Comparison of ENCODE assay signal across 23 cellular contexts in genomic region chr11:107250017-107250416, GRCh38.
"Had no signal": no experiment of that assay in that cellular context is flagged by ENCODE, and none has a peak within 500 bp of the region (broad histone marks: within the 10 kb centered on the region; RNA-seq: fewer than 3 reads in every experiment).

No MANE protein-coding gene starts in this region.

- H3K27ac ChIP-seq: esophagus squamous epithelium, left lung, prostate gland, right atrium auricular region, sigmoid colon, thoracic aorta, tibial nerve, upper lobe of left lung had no signal

- H3K36me3 ChIP-seq: esophagus squamous epithelium, left lung, prostate gland, right atrium auricular region, sigmoid colon, thoracic aorta, tibial nerve, upper lobe of left lung had no signal

- H3K4me3 ChIP-seq: esophagus squamous epithelium, left lung, prostate gland, right atrium auricular region, sigmoid colon, thoracic aorta, tibial nerve, upper lobe of left lung had no signal

- H3K4me1 Mint-ChIP-seq: naive thymus-derived CD4-positive, alpha-beta T cell; nephron had no signal

- DNase-seq: cortex of kidney; effector memory CD8-positive, alpha-beta T cell; erythroblast; esophagus squamous epithelium; foreskin melanocyte; glutamatergic neuron; hypothalamus; left cardiac atrium; left lung; mesenchymal stem cell; midbrain; naive thymus-derived CD4-positive, alpha-beta T cell; nucleus accumbens; sigmoid colon; stimulated activated CD4-positive, alpha-beta T cell treated with anti-CD3 and anti-CD28 coated beads, Interleukin-4, amount 100 ng/mL, for 4 hours; stimulated activated naive B cell treated with anti-CD40 and anti-IgM and Interleukin-4, amounts not matched to agents 10 μg/mL and 1 μg/mL and 100 μg/mL, for 72 hours; upper lobe of left lung had no signal

- H3K4me1 ChIP-seq: esophagus squamous epithelium, left lung, prostate gland, right atrium auricular region, sigmoid colon, tibial nerve, upper lobe of left lung had no signal

- H3K9me3 Mint-ChIP-seq: nephron; stimulated activated naive CD8-positive, alpha-beta T cell treated with anti-CD3 and anti-CD28 coated beads, Interleukin-15, Interleukin-2, amounts not matched to agents 100 ng/mL and 50 ng/mL, for 24 hours had no signal

- H3K27me3 ChIP-seq: esophagus squamous epithelium, right atrium auricular region, sigmoid colon, tibial nerve, upper lobe of left lung had no signal

- H3K9me3 ChIP-seq: esophagus squamous epithelium, left lung, prostate gland, right atrium auricular region, sigmoid colon, thoracic aorta, tibial nerve, upper lobe of left lung had no signal

- ATAC-seq: effector memory CD8-positive, alpha-beta T cell; left cardiac atrium; left lung; naive thymus-derived CD4-positive, alpha-beta T cell; stimulated activated naive B cell treated with anti-CD40 and anti-IgM and Interleukin-4, amounts not matched to agents 10 μg/mL and 1 μg/mL and 100 μg/mL, for 72 hours had no signal

- H3K4me3 Mint-ChIP-seq: effector memory CD8-positive, alpha-beta T cell; naive thymus-derived CD4-positive, alpha-beta T cell; nephron; stimulated activated naive B cell treated with anti-CD40 and anti-IgM and Interleukin-4, amounts not matched to agents 10 μg/mL and 1 μg/mL and 100 μg/mL, for 72 hours; stimulated activated naive CD8-positive, alpha-beta T cell treated with anti-CD3 and anti-CD28 coated beads, Interleukin-15, Interleukin-2, amounts not matched to agents 100 ng/mL and 50 ng/mL, for 24 hours had no signal

- H3K27ac Mint-ChIP-seq: effector memory CD8-positive, alpha-beta T cell; naive thymus-derived CD4-positive, alpha-beta T cell; nephron; stimulated activated naive B cell treated with anti-CD40 and anti-IgM and Interleukin-4, amounts not matched to agents 10 μg/mL and 1 μg/mL and 100 μg/mL, for 72 hours; stimulated activated naive CD8-positive, alpha-beta T cell treated with anti-CD3 and anti-CD28 coated beads, Interleukin-15, Interleukin-2, amounts not matched to agents 100 ng/mL and 50 ng/mL, for 24 hours had no signal

- H3K36me3 Mint-ChIP-seq: naive thymus-derived CD4-positive, alpha-beta T cell; stimulated activated naive B cell treated with anti-CD40 and anti-IgM and Interleukin-4, amounts not matched to agents 10 μg/mL and 1 μg/mL and 100 μg/mL, for 72 hours had no signal
